ENCODE assay signal across 1 cellular context in the genomic region with DNA sequence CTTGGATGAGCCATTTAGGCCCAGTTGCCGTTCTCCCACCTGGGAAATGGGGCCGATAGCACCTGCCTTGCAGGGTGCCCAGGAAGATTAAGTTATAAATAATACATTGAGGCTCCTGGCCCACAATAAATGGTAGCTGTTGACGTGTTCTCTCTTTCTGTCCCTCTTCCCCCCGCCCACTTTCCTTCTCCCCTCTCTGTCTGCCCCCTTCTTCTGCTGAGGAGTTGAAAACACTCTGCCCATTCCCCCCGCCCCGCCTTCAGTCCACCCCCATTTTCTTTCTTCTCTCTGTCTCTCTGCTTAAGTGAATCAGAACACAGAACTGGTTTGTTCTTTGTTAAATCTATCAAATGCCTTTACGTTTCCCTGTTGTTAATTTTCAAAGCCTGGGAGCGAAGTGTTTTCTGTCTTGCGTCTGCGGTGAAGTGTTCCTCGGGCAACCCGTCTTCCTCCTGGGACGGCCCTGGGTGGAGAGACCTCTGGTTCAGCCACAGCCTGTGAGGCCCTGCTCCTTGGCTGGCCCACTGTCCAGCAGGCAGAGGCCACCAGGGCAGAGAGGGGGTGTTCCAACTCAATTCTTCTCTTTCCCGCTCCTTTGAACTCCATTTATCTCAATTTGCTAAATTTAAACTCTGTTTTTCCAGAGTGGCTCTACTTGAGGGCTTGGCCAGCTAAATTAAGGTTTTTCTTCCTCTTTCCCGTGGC.
TF ChIP-seq lines count a peak whose summit lies in the region.

No MANE protein-coding gene starts in this region.

TF ChIP-seq in HepG2, 621 proteins besides CTCF, POLR2A, EP300 and RAD21:
- TF ChIP-seq MTA3 (CRISPR knock-in tag; IDR thresholded peaks at IDR 0.05) (no peak), ZNF703 (CRISPR knock-in tag; IDR thresholded peaks at IDR 0.05; ENCODE audit: borderline replicate concordance) (no peak), NONO (IDR thresholded peaks at IDR 0.05) (no peak), NONO (CRISPR knock-in tag; conservative IDR thresholded peaks at IDR 0.05) (no peak), MBNL3 (CRISPR knock-in tag; conservative IDR thresholded peaks at IDR 0.05) (no peak), SRY (CRISPR knock-in tag; IDR thresholded peaks at IDR 0.05) (no peak), MXI1 (IDR thresholded peaks at IDR 0.05; ENCODE audit: borderline replicate concordance, low read depth, low read length) (no peak)
- TF ChIP-seq, protein P1, sequence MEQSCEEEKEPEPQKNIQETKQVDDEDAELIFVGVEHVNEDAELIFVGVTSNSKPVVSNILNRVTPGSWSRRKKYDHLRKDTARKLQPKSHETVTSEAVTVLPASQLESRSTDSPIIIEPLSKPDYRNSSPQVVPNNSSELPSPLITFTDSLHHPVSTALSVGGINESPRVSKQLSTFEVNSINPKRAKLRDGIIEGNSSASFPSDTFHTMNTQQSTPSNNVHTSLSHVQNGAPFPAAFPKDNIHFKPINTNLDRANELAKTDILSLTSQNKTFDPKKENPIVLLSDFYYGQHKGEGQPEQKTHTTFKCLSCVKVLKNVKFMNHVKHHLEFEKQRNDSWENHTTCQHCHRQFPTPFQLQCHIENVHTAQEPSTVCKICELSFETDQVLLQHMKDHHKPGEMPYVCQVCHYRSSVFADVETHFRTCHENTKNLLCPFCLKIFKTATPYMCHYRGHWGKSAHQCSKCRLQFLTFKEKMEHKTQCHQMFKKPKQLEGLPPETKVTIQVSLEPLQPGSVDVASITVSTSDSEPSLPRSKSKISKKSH (CRISPR knock-in tag; IDR thresholded peaks at IDR 0.05; ENCODE audit: borderline replicate concordance), result no peak
